Comparison of ENCODE assay signal across 16 cellular contexts in the genomic region with DNA sequence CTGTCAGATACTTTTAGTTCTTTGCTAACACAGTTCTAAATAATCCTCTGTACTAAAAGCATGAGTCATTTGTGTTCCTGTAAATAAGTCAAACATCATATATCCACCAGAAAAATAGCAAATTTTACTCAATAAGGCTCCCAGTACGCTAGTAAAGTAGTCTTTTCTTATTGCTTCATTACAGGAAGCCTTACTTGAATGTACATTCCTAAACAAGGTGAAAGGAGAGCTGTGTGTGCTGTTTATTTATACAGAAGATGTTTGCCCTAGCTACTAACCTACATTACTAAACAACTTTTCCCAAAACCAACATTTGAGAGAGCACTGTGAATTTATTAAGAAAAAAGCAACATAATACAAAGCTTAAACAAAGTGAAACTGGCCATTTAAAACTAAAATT. TPM values are rescaled to one million over a fixed set of nuclear protein-coding genes. Genes with fewer than 3 reads are reported as not detected.
DNase-seq lines count a peak whose midpoint lies in the region; ATAC-seq, FAIRE-seq and TF ChIP-seq lines count a peak whose summit lies in the region.
"Had no signal": no experiment of that assay in that cellular context is flagged by ENCODE, and none has a peak within 500 bp of the region (broad histone marks: within the 10 kb centered on the region; RNA-seq: fewer than 3 reads in every experiment).

No MANE protein-coding gene starts in this region.

- H3K4me1 ChIP-seq in Panc1 (ENCODE audit: control insufficient read depth, insufficient read depth, low read length): peaks cover 39% of the 10 kb centered on the region

- ATAC-seq in Panc1: no peak
- ATAC-seq in HG03139 (IDR thresholded peaks at IDR 0.05; ENCODE audit: unreplicated experiment): no peak
- no peak for ATAC-seq in GM21619 (IDR thresholded peaks at IDR 0.05; ENCODE audit: unreplicated experiment)
- ATAC-seq: SK-N-SH treated with all-trans-retinoic acid at 6 μM for 48 hours had no signal

- intact Hi-C loops in Panc1 (cut with micrococcal nuclease; ENCODE audit: unreplicated experiment): loop anchor here (2.0 kb wide), 1 partner anchor 33 kb away; no protein-coding TSS in a partner anchor

- H3K4me3 ChIP-seq in Panc1 (ENCODE audit: low read depth in 2 of 2, low read length in 2 of 2): no peak overlapping the region

- H3K27ac ChIP-seq in Panc1 (ENCODE audit: low read length) (peak overlapping the region; percentile 74), epithelial cell of prostate (peak overlapping the region; percentile 22)

- in situ Hi-C loops in Panc1 (cut with HindIII; ENCODE audit: low pct_unique_long_range_greater_than_20kb, low sequenced_read_pairs): no loop called here

- no TSS peak for BruUV-seq in Panc1 (replicated peaks; lab: Mats Ljungman, UMichigan)

- H3K27me3 ChIP-seq in Panc1 (ENCODE audit: control insufficient read depth, insufficient read depth, low read length): no peaks in the 10 kb centered on the region

- DNase-seq in GM12892 (ENCODE audit: insufficient read length) (no peak), Panc1 (ENCODE audit: low read depth, low spot score) (no peak), epithelial cell of prostate (ENCODE audit: low read depth, low spot score) (no peak), progenitor cell of endocrine pancreas (ENCODE audit: low spot score, unreplicated experiment) (no peak), A172 (ENCODE audit: low spot score) (no peak)
- no peak for DNase-seq in stimulated activated CD4-positive, alpha-beta T cell treated with anti-CD3 and anti-CD28 coated beads, Interleukin-2, amount 100 ng/mL, for 48 hours
- DNase-seq: C1 segment of cervical spinal cord, DMS153, NCI-H1092, NCI-H1694, NCI-H2107, NCI-H446, Right ventricle myocardium superior had no signal

- TF ChIP-seq CTCF in Panc1 (IDR thresholded peaks at IDR 0.05): no peak
- TF ChIP-seq CTCF in progenitor cell of endocrine pancreas (IDR thresholded peaks at IDR 0.05; ENCODE audit: unreplicated experiment): no peak

- TF ChIP-seq POLR2A in GM12892 (IDR thresholded peaks at IDR 0.05; ENCODE audit: low read depth, low read length): no peak

- peak overlapping the region; percentile 17 for H3K27ac Mint-ChIP-seq in progenitor cell of endocrine pancreas

- no peak overlapping the region for H3K4me3 Mint-ChIP-seq in progenitor cell of endocrine pancreas (ENCODE audit: low read depth)

- POLR2A ChIA-PET in Panc1 (lab: Charles Lee): no interaction called here

- CTCF ChIA-PET in Panc1 (lab: Charles Lee): no interaction called here

- peak; percentile 17 for FAIRE-seq in GM12892 (lab: Jason Lieb, UNC)

- peaks cover 12% of the 10 kb centered on the region for H3K36me3 Mint-ChIP-seq in progenitor cell of endocrine pancreas (ENCODE audit: insufficient read depth)

- no peaks in the 10 kb centered on the region for H3K27me3 Mint-ChIP-seq in progenitor cell of endocrine pancreas

- H3K4me1 Mint-ChIP-seq in progenitor cell of endocrine pancreas (ENCODE audit: low read depth): peaks cover 9% of the 10 kb centered on the region

- no peaks in the 10 kb centered on the region; the same call in 1 of the 2 replicates for H3K9me3 ChIP-seq in Panc1 (ENCODE audit: control insufficient read depth, insufficient read depth, low read depth, low read length)

- H3K36me3 ChIP-seq in Panc1 (ENCODE audit: control insufficient read depth, insufficient read depth, low read length): peaks cover 42% of the 10 kb centered on the region

- H3K9me3 Mint-ChIP-seq in progenitor cell of endocrine pancreas (ENCODE audit: low read depth): no peaks in the 10 kb centered on the region

RNA-seq across cellular contexts. Expression of gene ZNHIT6, which starts 52.0 kb away (rescaled TPM):
- 15.9 TPM for polyA plus RNA-seq in GM12892 (2012; ENCODE audit: missing spikeins)
- total RNA-seq in Panc1 (2021; ENCODE audit: unreplicated experiment) (56.2 TPM), progenitor cell of endocrine pancreas (17.4 and 18.8 TPM in 2 replicates)
- polyA plus RNA-seq in Panc1 (2012; ENCODE audit: insufficient read length): 38.7 TPM
- 7.3 and 7.7 TPM in 2 replicates for total RNA-seq in A172 (2014; rRNA removed; shearing (Covaris generic))
